In the genomic region with DNA sequence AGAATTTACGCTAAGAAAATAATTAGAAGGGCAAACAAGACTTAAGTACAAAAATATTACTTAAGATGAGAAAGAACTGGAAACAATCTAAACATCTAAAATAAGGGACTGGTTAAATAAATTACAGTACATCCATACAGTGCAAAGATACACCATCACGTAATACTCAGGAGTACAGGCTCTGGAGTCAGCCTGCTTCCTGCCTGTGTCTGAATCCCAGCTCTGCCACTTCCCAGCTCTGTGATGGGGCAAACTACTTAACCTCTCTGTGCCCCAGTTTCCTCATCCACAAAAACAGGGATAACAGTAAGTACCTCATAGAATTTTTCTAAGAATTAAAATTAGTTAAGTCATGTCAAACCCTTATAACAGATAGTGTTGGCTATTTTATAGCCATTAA, we compare ENCODE assay signal across 31 cellular contexts. TPM values are rescaled to one million over a fixed set of nuclear protein-coding genes. Genes with fewer than 3 reads are reported as not detected.
DNase-seq lines count a peak whose midpoint lies in the region; ATAC-seq and TF ChIP-seq lines count a peak whose summit lies in the region.
"Had no signal": no experiment of that assay in that cellular context is flagged by ENCODE, and none has a peak within 500 bp of the region (broad histone marks: within the 10 kb centered on the region; RNA-seq: fewer than 3 reads in every experiment).

No MANE protein-coding gene starts in this region.

- intact Hi-C loops in gastrocnemius medialis (cut with DNase I; ENCODE audit: low total_unique reads): no loop called here

- H3K27me3 Mint-ChIP-seq in activated T-cell treated with anti-CD3 and anti-CD28 coated beads, Interleukin-2, amount 50 U/mL, for 24 hours: no peaks in the 10 kb centered on the region
- no peaks in the 10 kb centered on the region for H3K27me3 Mint-ChIP-seq in endodermal cell (ENCODE audit: insufficient read depth)
- H3K27me3 Mint-ChIP-seq: memory B cell, T-cell had no signal

- H3K27me3 ChIP-seq in endodermal cell (ENCODE audit: control insufficient read depth, insufficient read depth, low read length, poor library complexity, severe bottlenecking) (no peaks in the 10 kb centered on the region), gastrocnemius medialis (no peaks in the 10 kb centered on the region)
- H3K27me3 ChIP-seq: adrenal gland, body of pancreas, Peyer's patch, SJCRH30, stomach, tibial nerve had no signal

- H3K9me3 ChIP-seq in endodermal cell (ENCODE audit: control insufficient read depth, low read length) (no peaks in the 10 kb centered on the region), gastrocnemius medialis (no peaks in the 10 kb centered on the region)
- H3K9me3 ChIP-seq: adrenal gland, body of pancreas, Peyer's patch, SJCRH30, stomach, tibial nerve had no signal

- H3K27ac ChIP-seq in endodermal cell (ENCODE audit: low read depth, low read length) (no peak overlapping the region), gastrocnemius medialis (peak overlapping the region; percentile 89 to 95 (median 94))
- H3K27ac ChIP-seq: body of pancreas, GM23248, SJCRH30 had no signal

- no peaks in the 10 kb centered on the region for H3K9me3 Mint-ChIP-seq in activated T-cell treated with anti-CD3 and anti-CD28 coated beads, Interleukin-2, amount 50 U/mL, for 24 hours
- no peaks in the 10 kb centered on the region for H3K9me3 Mint-ChIP-seq in endodermal cell
- H3K9me3 Mint-ChIP-seq: CD8-positive, alpha-beta T cell; HFFc6; memory B cell; T-cell had no signal

- no peak overlapping the region for H3K4me3 Mint-ChIP-seq in activated T-cell treated with anti-CD3 and anti-CD28 coated beads, Interleukin-2, amount 50 U/mL, for 24 hours
- no peak overlapping the region for H3K4me3 Mint-ChIP-seq in endodermal cell
- H3K4me3 Mint-ChIP-seq: activated CD8-positive, alpha-beta T cell treated with anti-CD3 and anti-CD28 coated beads, Interleukin-2, amount 10 ng/mL, durations not matched to agents 7 days and 5 days; CD8-positive, alpha-beta T cell; memory B cell; T-cell had no signal

- WGBS in endodermal cell (ENCODE audit: insufficient coverage in 1 of 2, insufficient read length in 1 of 2), 2 experiments: 90% methylated on average over 2 of the region's 2 CpGs; no CpG with 5 or more reads in 1 of the 2 experiments

- H3K9ac ChIP-seq in endodermal cell (ENCODE audit: extremely low read depth, low read length, poor library complexity, severe bottlenecking): no peak overlapping the region
- H3K9ac ChIP-seq: GM23248 had no signal

- TF ChIP-seq CTCF in endodermal cell (conservative IDR thresholded peaks at IDR 0.05) (no peak), gastrocnemius medialis (IDR thresholded peaks at IDR 0.05 in 4 of 5, conservative IDR thresholded peaks at IDR 0.05 in 1 of 5) (no peak)

- H3K4me3 ChIP-seq in endodermal cell (ENCODE audit: low read length) (no peak overlapping the region), gastrocnemius medialis (peak overlapping the region in 2 of 4 donors; percentile 6 to 16)
- H3K4me3 ChIP-seq: adrenal gland, body of pancreas, GM23248, Peyer's patch, SJCRH30, stomach, tibial nerve had no signal

- no peak for ATAC-seq in gastrocnemius medialis
- ATAC-seq: activated CD8-positive, alpha-beta T cell treated with anti-CD3 and anti-CD28 coated beads, Interleukin-2, amount 10 ng/mL, durations not matched to agents 7 days and 5 days; body of pancreas; CD8-positive, alpha-beta T cell; sciatic nerve; T-cell had no signal

- peak overlapping the region; percentile 39 for H3K27ac Mint-ChIP-seq in activated T-cell treated with anti-CD3 and anti-CD28 coated beads, Interleukin-2, amount 50 U/mL, for 24 hours
- no peak overlapping the region for H3K27ac Mint-ChIP-seq in endodermal cell
- H3K27ac Mint-ChIP-seq: activated CD8-positive, alpha-beta T cell treated with anti-CD3 and anti-CD28 coated beads, Interleukin-2, amount 10 ng/mL, durations not matched to agents 7 days and 5 days had no signal

- in situ Hi-C loops in gastrocnemius medialis (cut with MboI; ENCODE audit: low sequenced_read_pairs in 4 of 4): no loop called here

- no peak for TF ChIP-seq POLR2A in gastrocnemius medialis (IDR thresholded peaks at IDR 0.05)

- H3K4me1 ChIP-seq in endodermal cell (ENCODE audit: control insufficient read depth, insufficient read depth, low read length): peaks cover 7% of the 10 kb centered on the region
- H3K4me1 ChIP-seq in gastrocnemius medialis: peaks cover 88 to 99% of the 10 kb centered on the region in 2 donors

- H3K4me1 Mint-ChIP-seq in activated T-cell treated with anti-CD3 and anti-CD28 coated beads, Interleukin-2, amount 50 U/mL, for 24 hours (ENCODE audit: low read depth): peaks cover 66% of the 10 kb centered on the region
- H3K4me1 Mint-ChIP-seq in endodermal cell: peaks cover 20% of the 10 kb centered on the region

- H3K36me3 ChIP-seq in endodermal cell (ENCODE audit: control insufficient read depth, insufficient read depth, low read length): peaks cover 24% of the 10 kb centered on the region
- peaks cover 0 to 5% of the 10 kb centered on the region in 2 donors for H3K36me3 ChIP-seq in gastrocnemius medialis
- H3K36me3 ChIP-seq: tibial nerve had no signal

- H3K36me3 Mint-ChIP-seq in activated T-cell treated with anti-CD3 and anti-CD28 coated beads, Interleukin-2, amount 50 U/mL, for 24 hours (ENCODE audit: low read depth): peaks cover 92% of the 10 kb centered on the region
- peaks cover 42% of the 10 kb centered on the region for H3K36me3 Mint-ChIP-seq in endodermal cell (ENCODE audit: low read depth)

- DNase-seq in activated T-cell treated with anti-CD3 and anti-CD28 coated beads, Interleukin-2, amount 50 U/mL, for 24 hours: no peak
- no peak for DNase-seq in activated T-cell treated with anti-CD3 and anti-CD28 coated beads, Interleukin-2, amount 50 U/mL, for 1 hour
- DNase-seq in ELR (ENCODE audit: low read depth) (peak; percentile 19), endodermal cell (peak; percentile 5), gastrocnemius medialis (no peak), hippocampal formation (lab: John Stamatoyannopoulos, UW) (no peak), SHP77 (lab: John Stamatoyannopoulos, UW) (no peak), NCI-H2081 treated with DMSO at 0.1 percent for 48 hours (lab: John Stamatoyannopoulos, UW) (no peak)
- DNase-seq: activated CD4-positive, CD25-positive, alpha-beta regulatory T cell treated with anti-CD3 and anti-CD28 coated beads, Interleukin-2, amount 50 U/mL, for 72 hours; activated CD8-positive, alpha-beta T cell treated with anti-CD3 and anti-CD28 coated beads, Interleukin-2, amount 10 ng/mL, durations not matched to agents 7 days and 5 days; activated gamma-delta T cell treated with Interleukin-2 at 50 U/mL for 16 hours; adrenal gland; AML-193; body of pancreas; CD8-positive, alpha-beta T cell; cerebellar nuclear complex; DMS153; NCI-H187; NCI-H526; NK-92 treated with Interleukin-12 subunit alpha and Interleukin-12 subunit beta, amount 100 ng/mL, for 24 hours; Peyer's patch; posterior cingulate gyrus; stimulated activated CD4-positive, alpha-beta T cell treated with anti-CD3 and anti-CD28 coated beads, Interleukin-15, amount 100 ng/mL, for 24 hours; stomach; T-cell had no signal

RNA-seq across cellular contexts. Expression of a gene that starts 36.0 kb away (rescaled TPM):
- total RNA-seq in endodermal cell (10 to 100 TPM; 15.2 TPM), gastrocnemius medialis (10 to 100 TPM; 27.6 to 85.8 (median 58.4) TPM)
- polyA plus RNA-seq in endodermal cell (2013, experiment 1 of 2): 11.9 TPM
- 11.4 TPM for polyA plus RNA-seq in endodermal cell (2013, experiment 2 of 2)

RNA-seq across cellular contexts. Expression of a gene that starts 45.0 kb away (rescaled TPM):
- total RNA-seq in endodermal cell (under 1 TPM; 0.29 to 0.31 TPM), gastrocnemius medialis (1 to 10 TPM in 1 of 4 donors, under 1 TPM in 3; 0.12 to 2.0 (median 0.62) TPM)
- polyA plus RNA-seq in endodermal cell (2013, experiment 1 of 2): 0.32 TPM
- polyA plus RNA-seq in endodermal cell (2013, experiment 2 of 2): 0.29 TPM

RNA-seq across cellular contexts. Expression of a gene that starts 45.2 kb away (rescaled TPM):
- total RNA-seq in endodermal cell: 10 to 100 TPM; 87.7 to 89.4 TPM
- 98.9 TPM for polyA plus RNA-seq in endodermal cell (2013, experiment 1 of 2)
- 93.5 TPM for polyA plus RNA-seq in endodermal cell (2013, experiment 2 of 2)
- 100 to 1,000 TPM in 2 of 4 donors, 10 to 100 TPM in 2; 76.4 to 145 (median 92.9) TPM for total RNA-seq in gastrocnemius medialis

Comparison
In these comparisons a context has a peak if more than half of its experiments do, and no peak if none do; other contexts are left out.
1. DNase-seq: peak in ELR (single experiment) and endodermal cell (single experiment); none in activated T-cell treated with anti-CD3 and anti-CD28 coated beads, Interleukin-2, amount 50 U/mL, for 24 hours (single experiment), activated T-cell treated with anti-CD3 and anti-CD28 coated beads, Interleukin-2, amount 50 U/mL, for 1 hour (single experiment), gastrocnemius medialis (0 of 2), hippocampal formation (0 of 2), SHP77 (0 of 2) and NCI-H2081 treated with DMSO at 0.1 percent for 48 hours (single experiment).